Comparison of ENCODE assay signal across 1 cellular context in the genomic region with DNA sequence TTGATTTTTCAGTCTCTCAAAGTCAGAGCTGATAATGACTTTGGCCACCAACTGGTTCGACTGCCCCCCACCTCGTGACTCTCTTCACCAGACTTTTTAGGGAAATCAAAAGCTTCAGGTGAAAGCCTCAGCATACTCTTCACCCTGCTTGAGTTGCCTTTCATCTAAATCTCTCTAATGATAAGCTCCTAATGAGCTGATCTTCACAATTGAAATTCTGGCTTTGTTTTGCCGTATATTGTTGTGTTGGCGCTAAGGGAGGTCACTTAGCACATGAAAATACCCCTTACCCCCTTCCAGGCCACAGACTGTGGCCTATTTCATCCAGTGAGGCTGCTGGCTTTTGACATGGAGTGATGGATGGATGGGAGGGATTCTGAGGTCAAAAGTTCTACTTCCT.
TF ChIP-seq lines count a peak whose summit lies in the region.

No MANE protein-coding gene starts in this region.

TF ChIP-seq in WTC11, 78 proteins besides CTCF, POLR2A, EP300 and RAD21 (continued from another document and continues in another):
- TF ChIP-seq TEAD1 (CRISPR knock-in tag; IDR thresholded peaks at IDR 0.05): peak; percentile 87; the same call in 1 of the 2 replicates
- TF ChIP-seq RORB (CRISPR knock-in tag; IDR thresholded peaks at IDR 0.05): no peak
- TF ChIP-seq CDX4 (CRISPR knock-in tag; IDR thresholded peaks at IDR 0.05; ENCODE audit: borderline replicate concordance): no peak
- TF ChIP-seq FOXK1 (CRISPR knock-in tag; IDR thresholded peaks at IDR 0.05): peak; percentile 31; the same call in 1 of the 2 replicates
- no peak for TF ChIP-seq E2F1 (CRISPR knock-in tag; IDR thresholded peaks at IDR 0.05)
- TF ChIP-seq, protein P1, sequence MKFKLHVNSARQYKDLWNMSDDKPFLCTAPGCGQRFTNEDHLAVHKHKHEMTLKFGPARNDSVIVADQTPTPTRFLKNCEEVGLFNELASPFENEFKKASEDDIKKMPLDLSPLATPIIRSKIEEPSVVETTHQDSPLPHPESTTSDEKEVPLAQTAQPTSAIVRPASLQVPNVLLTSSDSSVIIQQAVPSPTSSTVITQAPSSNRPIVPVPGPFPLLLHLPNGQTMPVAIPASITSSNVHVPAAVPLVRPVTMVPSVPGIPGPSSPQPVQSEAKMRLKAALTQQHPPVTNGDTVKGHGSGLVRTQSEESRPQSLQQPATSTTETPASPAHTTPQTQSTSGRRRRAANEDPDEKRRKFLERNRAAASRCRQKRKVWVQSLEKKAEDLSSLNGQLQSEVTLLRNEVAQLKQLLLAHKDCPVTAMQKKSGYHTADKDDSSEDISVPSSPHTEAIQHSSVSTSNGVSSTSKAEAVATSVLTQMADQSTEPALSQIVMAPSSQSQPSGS (CRISPR knock-in tag; IDR thresholded peaks at IDR 0.05; ENCODE audit: borderline replicate concordance, low read depth): no peak
- peak; percentile 42; the same call in 1 of the 2 replicates for TF ChIP-seq ZNF423 (CRISPR knock-in tag; IDR thresholded peaks at IDR 0.05)
- TF ChIP-seq ZNF138 (CRISPR knock-in tag; conservative IDR thresholded peaks at IDR 0.05): no peak
- TF ChIP-seq OVOL2 (CRISPR knock-in tag; IDR thresholded peaks at IDR 0.05; ENCODE audit: borderline replicate concordance): no peak
- TF ChIP-seq ZMAT4 (CRISPR knock-in tag; IDR thresholded peaks at IDR 0.05): 0 out of 2 replicates have a peak, but pooled peaks have one; percentile 19
- TF ChIP-seq ZBTB21 (CRISPR knock-in tag; IDR thresholded peaks at IDR 0.05; ENCODE audit: borderline replicate concordance): no peak
- no peak for TF ChIP-seq AR (CRISPR knock-in tag; IDR thresholded peaks at IDR 0.05)
- TF ChIP-seq, protein P2, sequence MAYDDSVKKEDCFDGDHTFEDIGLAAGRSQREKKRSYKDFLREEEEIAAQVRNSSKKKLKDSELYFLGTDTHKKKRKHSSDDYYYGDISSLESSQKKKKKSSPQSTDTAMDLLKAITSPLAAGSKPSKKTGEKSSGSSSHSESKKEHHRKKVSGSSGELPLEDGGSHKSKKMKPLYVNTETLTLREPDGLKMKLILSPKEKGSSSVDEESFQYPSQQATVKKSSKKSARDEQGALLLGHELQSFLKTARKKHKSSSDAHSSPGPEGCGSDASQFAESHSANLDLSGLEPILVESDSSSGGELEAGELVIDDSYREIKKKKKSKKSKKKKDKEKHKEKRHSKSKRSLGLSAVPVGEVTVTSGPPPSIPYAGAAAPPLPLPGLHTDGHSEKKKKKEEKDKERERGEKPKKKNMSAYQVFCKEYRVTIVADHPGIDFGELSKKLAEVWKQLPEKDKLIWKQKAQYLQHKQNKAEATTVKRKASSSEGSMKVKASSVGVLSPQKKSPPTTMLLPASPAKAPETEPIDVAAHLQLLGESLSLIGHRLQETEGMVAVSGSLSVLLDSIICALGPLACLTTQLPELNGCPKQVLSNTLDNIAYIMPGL (CRISPR knock-in tag; IDR thresholded peaks at IDR 0.05): no peak
- TF ChIP-seq, protein P3, sequence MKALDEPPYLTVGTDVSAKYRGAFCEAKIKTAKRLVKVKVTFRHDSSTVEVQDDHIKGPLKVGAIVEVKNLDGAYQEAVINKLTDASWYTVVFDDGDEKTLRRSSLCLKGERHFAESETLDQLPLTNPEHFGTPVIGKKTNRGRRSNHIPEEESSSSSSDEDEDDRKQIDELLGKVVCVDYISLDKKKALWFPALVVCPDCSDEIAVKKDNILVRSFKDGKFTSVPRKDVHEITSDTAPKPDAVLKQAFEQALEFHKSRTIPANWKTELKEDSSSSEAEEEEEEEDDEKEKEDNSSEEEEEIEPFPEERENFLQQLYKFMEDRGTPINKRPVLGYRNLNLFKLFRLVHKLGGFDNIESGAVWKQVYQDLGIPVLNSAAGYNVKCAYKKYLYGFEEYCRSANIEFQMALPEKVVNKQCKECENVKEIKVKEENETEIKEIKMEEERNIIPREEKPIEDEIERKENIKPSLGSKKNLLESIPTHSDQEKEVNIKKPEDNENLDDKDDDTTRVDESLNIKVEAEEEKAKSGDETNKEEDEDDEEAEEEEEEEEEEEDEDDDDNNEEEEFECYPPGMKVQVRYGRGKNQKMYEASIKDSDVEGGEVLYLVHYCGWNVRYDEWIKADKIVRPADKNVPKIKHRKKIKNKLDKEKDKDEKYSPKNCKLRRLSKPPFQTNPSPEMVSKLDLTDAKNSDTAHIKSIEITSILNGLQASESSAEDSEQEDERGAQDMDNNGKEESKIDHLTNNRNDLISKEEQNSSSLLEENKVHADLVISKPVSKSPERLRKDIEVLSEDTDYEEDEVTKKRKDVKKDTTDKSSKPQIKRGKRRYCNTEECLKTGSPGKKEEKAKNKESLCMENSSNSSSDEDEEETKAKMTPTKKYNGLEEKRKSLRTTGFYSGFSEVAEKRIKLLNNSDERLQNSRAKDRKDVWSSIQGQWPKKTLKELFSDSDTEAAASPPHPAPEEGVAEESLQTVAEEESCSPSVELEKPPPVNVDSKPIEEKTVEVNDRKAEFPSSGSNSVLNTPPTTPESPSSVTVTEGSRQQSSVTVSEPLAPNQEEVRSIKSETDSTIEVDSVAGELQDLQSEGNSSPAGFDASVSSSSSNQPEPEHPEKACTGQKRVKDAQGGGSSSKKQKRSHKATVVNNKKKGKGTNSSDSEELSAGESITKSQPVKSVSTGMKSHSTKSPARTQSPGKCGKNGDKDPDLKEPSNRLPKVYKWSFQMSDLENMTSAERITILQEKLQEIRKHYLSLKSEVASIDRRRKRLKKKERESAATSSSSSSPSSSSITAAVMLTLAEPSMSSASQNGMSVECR (CRISPR knock-in tag; IDR thresholded peaks at IDR 0.05; ENCODE audit: borderline replicate concordance): no peak
- no peak for TF ChIP-seq AFF4 (CRISPR knock-in tag; IDR thresholded peaks at IDR 0.05; ENCODE audit: borderline replicate concordance)
- peak; percentile 81; the same call in 1 of the 2 replicates for TF ChIP-seq FOXP4 (CRISPR knock-in tag; IDR thresholded peaks at IDR 0.05)
- TF ChIP-seq, protein P4, sequence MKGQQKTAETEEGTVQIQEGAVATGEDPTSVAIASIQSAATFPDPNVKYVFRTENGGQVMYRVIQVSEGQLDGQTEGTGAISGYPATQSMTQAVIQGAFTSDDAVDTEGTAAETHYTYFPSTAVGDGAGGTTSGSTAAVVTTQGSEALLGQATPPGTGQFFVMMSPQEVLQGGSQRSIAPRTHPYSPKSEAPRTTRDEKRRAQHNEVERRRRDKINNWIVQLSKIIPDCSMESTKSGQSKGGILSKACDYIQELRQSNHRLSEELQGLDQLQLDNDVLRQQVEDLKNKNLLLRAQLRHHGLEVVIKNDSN (CRISPR knock-in tag; IDR thresholded peaks at IDR 0.05): no peak
- no peak for TF ChIP-seq SMAD4 (CRISPR knock-in tag; IDR thresholded peaks at IDR 0.05)
- 0 out of 2 replicates have a peak, but pooled peaks have one; percentile 34 for TF ChIP-seq MAX (CRISPR knock-in tag; IDR thresholded peaks at IDR 0.05)
- TF ChIP-seq KAT7 (CRISPR knock-in tag; IDR thresholded peaks at IDR 0.05; ENCODE audit: borderline replicate concordance): no peak
- TF ChIP-seq ERG (CRISPR knock-in tag; IDR thresholded peaks at IDR 0.05): no peak
- TF ChIP-seq RELA (CRISPR knock-in tag; IDR thresholded peaks at IDR 0.05; ENCODE audit: borderline replicate concordance): no peak
- peak; percentile 44 for TF ChIP-seq SP1 (CRISPR knock-in tag; conservative IDR thresholded peaks at IDR 0.05)
- TF ChIP-seq ZNF219 (CRISPR knock-in tag; IDR thresholded peaks at IDR 0.05; ENCODE audit: borderline replicate concordance): no peak
- no peak for TF ChIP-seq ELF4 (CRISPR knock-in tag; IDR thresholded peaks at IDR 0.05; ENCODE audit: low read depth)
- no peak for TF ChIP-seq NR3C1 (CRISPR knock-in tag; conservative IDR thresholded peaks at IDR 0.05; ENCODE audit: low read depth)
- TF ChIP-seq ZNF121 (CRISPR knock-in tag; IDR thresholded peaks at IDR 0.05): no peak
- no peak for TF ChIP-seq MLX (CRISPR knock-in tag; IDR thresholded peaks at IDR 0.05)
